Comparison of ENCODE assay signal across 2 cellular contexts in genomic region chr10:26334232-26334931, GRCh38.
TF ChIP-seq lines count a peak whose summit lies in the region.

No MANE protein-coding gene starts in this region.

TF ChIP-seq in HEK293, 187 proteins besides CTCF, POLR2A, EP300 and RAD21 (continued from another document):
- TF ChIP-seq, protein P1, sequence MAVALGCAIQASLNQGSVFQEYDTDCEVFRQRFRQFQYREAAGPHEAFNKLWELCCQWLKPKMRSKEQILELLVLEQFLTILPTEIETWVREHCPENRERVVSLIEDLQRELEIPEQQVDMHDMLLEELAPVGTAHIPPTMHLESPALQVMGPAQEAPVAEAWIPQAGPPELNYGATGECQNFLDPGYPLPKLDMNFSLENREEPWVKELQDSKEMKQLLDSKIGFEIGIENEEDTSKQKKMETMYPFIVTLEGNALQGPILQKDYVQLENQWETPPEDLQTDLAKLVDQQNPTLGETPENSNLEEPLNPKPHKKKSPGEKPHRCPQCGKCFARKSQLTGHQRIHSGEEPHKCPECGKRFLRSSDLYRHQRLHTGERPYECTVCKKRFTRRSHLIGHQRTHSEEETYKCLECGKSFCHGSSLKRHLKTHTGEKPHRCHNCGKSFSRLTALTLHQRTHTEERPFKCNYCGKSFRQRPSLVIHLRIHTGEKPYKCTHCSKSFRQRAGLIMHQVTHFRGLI (tag by site-specific recombination; IDR thresholded peaks at IDR 0.05) = no peak

TF ChIP-seq in K562, 482 proteins besides CTCF, POLR2A, EP300 and RAD21 (continued from another document):
- no peak for TF ChIP-seq SFPQ (IDR thresholded peaks at IDR 0.05; ENCODE audit: low read depth, low read length)
- no peak for TF ChIP-seq SRF (CRISPR knock-in tag; IDR thresholded peaks at IDR 0.05)
- TF ChIP-seq, protein P2, sequence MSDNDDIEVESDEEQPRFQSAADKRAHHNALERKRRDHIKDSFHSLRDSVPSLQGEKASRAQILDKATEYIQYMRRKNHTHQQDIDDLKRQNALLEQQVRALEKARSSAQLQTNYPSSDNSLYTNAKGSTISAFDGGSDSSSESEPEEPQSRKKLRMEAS (CRISPR knock-in tag; IDR thresholded peaks at IDR 0.05) = no peak
- TF ChIP-seq PRPF4 (IDR thresholded peaks at IDR 0.05; ENCODE audit: insufficient read depth, low read depth, low read length, poor library complexity, severe bottlenecking) = no peak
- TF ChIP-seq, protein P3, sequence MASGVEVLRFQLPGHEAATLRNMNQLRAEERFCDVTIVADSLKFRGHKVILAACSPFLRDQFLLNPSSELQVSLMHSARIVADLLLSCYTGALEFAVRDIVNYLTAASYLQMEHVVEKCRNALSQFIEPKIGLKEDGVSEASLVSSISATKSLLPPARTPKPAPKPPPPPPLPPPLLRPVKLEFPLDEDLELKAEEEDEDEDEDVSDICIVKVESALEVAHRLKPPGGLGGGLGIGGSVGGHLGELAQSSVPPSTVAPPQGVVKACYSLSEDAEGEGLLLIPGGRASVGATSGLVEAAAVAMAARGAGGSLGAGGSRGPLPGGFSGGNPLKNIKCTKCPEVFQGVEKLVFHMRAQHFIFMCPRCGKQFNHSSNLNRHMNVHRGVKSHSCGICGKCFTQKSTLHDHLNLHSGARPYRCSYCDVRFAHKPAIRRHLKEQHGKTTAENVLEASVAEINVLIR (CRISPR knock-in tag; IDR thresholded peaks at IDR 0.05) = no peak
- TF ChIP-seq, protein P4, sequence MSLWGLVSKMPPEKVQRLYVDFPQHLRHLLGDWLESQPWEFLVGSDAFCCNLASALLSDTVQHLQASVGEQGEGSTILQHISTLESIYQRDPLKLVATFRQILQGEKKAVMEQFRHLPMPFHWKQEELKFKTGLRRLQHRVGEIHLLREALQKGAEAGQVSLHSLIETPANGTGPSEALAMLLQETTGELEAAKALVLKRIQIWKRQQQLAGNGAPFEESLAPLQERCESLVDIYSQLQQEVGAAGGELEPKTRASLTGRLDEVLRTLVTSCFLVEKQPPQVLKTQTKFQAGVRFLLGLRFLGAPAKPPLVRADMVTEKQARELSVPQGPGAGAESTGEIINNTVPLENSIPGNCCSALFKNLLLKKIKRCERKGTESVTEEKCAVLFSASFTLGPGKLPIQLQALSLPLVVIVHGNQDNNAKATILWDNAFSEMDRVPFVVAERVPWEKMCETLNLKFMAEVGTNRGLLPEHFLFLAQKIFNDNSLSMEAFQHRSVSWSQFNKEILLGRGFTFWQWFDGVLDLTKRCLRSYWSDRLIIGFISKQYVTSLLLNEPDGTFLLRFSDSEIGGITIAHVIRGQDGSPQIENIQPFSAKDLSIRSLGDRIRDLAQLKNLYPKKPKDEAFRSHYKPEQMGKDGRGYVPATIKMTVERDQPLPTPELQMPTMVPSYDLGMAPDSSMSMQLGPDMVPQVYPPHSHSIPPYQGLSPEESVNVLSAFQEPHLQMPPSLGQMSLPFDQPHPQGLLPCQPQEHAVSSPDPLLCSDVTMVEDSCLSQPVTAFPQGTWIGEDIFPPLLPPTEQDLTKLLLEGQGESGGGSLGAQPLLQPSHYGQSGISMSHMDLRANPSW (CRISPR knock-in tag; IDR thresholded peaks at IDR 0.05) = no peak
- TF ChIP-seq PHB2 (IDR thresholded peaks at IDR 0.05; ENCODE audit: low read depth) = no peak
- no peak for TF ChIP-seq ZNF644 (tag; IDR thresholded peaks at IDR 0.05; ENCODE audit: low read depth)
- no peak for TF ChIP-seq ZNF253 (CRISPR knock-in tag; conservative IDR thresholded peaks at IDR 0.05)
- no peak for TF ChIP-seq HES1 (IDR thresholded peaks at IDR 0.05; ENCODE audit: low read depth)
- no peak for TF ChIP-seq HNRNPL (IDR thresholded peaks at IDR 0.05; ENCODE audit: low read depth, low read length)
- TF ChIP-seq ZNF316 (IDR thresholded peaks at IDR 0.05) = peak; percentile 64; the same call in 1 of the 2 replicates
- TF ChIP-seq, protein P5, sequence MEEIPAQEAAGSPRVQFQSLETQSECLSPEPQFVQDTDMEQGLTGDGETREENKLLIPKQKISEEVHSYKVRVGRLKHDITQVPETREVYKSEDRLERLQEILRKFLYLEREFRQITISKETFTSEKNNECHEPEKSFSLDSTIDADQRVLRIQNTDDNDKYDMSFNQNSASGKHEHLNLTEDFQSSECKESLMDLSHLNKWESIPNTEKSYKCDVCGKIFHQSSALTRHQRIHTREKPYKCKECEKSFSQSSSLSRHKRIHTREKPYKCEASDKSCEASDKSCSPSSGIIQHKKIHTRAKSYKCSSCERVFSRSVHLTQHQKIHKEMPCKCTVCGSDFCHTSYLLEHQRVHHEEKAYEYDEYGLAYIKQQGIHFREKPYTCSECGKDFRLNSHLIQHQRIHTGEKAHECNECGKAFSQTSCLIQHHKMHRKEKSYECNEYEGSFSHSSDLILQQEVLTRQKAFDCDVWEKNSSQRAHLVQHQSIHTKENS (CRISPR knock-in tag; IDR thresholded peaks at IDR 0.05) = no peak
- no peak for TF ChIP-seq ZNF263 (CRISPR knock-in tag; IDR thresholded peaks at IDR 0.05; ENCODE audit: borderline replicate concordance)
- no peak for TF ChIP-seq CHAMP1 (IDR thresholded peaks at IDR 0.05)
- TF ChIP-seq C11orf30 (IDR thresholded peaks at IDR 0.05; ENCODE audit: low read depth) = 0 out of 2 replicates have a peak, but pooled peaks have one; percentile 12
